ENCODE assay signal across 14 cellular contexts in genomic region chr15:43974852-43975251, GRCh38.
DNase-seq lines count a peak whose midpoint lies in the region; ATAC-seq and TF ChIP-seq lines count a peak whose summit lies in the region.
"Had no signal": no experiment of that assay in that cellular context is flagged by ENCODE, and none has a peak within 500 bp of the region (broad histone marks: within the 10 kb centered on the region; RNA-seq: fewer than 3 reads in every experiment).

No MANE protein-coding gene starts in this region.

- peaks cover 18% of the 10 kb centered on the region for H3K4me1 Mint-ChIP-seq in activated naive CD4-positive, alpha-beta T cell treated with anti-CD3 and anti-CD28 coated beads for 36 hours (ENCODE audit: low read depth)
- H3K4me1 Mint-ChIP-seq: naive B cell had no signal

- H3K9ac ChIP-seq in Loucy (ENCODE audit: low read depth, low read length, poor library complexity, severe bottlenecking), result no peak overlapping the region

- TF ChIP-seq CTCF in Loucy (conservative IDR thresholded peaks at IDR 0.05; ENCODE audit: low read length) (no peak), spleen (IDR thresholded peaks at IDR 0.05 in 8 of 11, conservative IDR thresholded peaks at IDR 0.05 in 3 of 11) (no peak)

- H3K9me3 ChIP-seq in Loucy (ENCODE audit: insufficient read depth, low read depth, low read length), result no peaks in the 10 kb centered on the region
- peaks cover 0 to 16% (median 4%) of the 10 kb centered on the region in 8 donors for H3K9me3 ChIP-seq in spleen

- H3K9me2 ChIP-seq in Loucy (replicated peaks; ENCODE audit: low read depth, low read length), result no peaks in the 10 kb centered on the region

- H4K20me1 ChIP-seq in Loucy (ENCODE audit: insufficient read depth, low read length, poor library complexity, severe bottlenecking), result no peaks in the 10 kb centered on the region

- peak overlapping the region; percentile 21 for H3K4me2 ChIP-seq in Loucy (ENCODE audit: low read depth, low read length, poor library complexity, severe bottlenecking)

- H3K4me3 ChIP-seq in Loucy (ENCODE audit: low read length, poor library complexity, severe bottlenecking), result no peak overlapping the region
- no peak overlapping the region for H3K4me3 ChIP-seq in spleen

- H3F3A ChIP-seq in Loucy (ENCODE audit: low read depth), result no peaks in the 10 kb centered on the region

- no peaks in the 10 kb centered on the region for H3K27me3 ChIP-seq in Loucy (ENCODE audit: insufficient read depth, low read length, poor library complexity, severe bottlenecking)
- H3K27me3 ChIP-seq in spleen (replicated peaks in 1 of 7), result no peaks in the 10 kb centered on the region

- peak; percentile 64 for ATAC-seq in GM19468 (IDR thresholded peaks at IDR 0.05; ENCODE audit: extremely low read depth, unreplicated experiment)
- ATAC-seq: activated CD8-positive, alpha-beta memory T cell treated with anti-CD3 and anti-CD28 coated beads, Interleukin-2, amount 10 ng/mL, durations not matched to agents 7 days and 5 days had no signal

- peaks cover 3% of the 10 kb centered on the region for H3K9me3 Mint-ChIP-seq in activated naive CD4-positive, alpha-beta T cell treated with anti-CD3 and anti-CD28 coated beads for 36 hours

- H3K36me3 ChIP-seq in Loucy (ENCODE audit: insufficient read depth, low read length) (no peaks in the 10 kb centered on the region), spleen (no peaks in the 10 kb centered on the region)

- no peak for TF ChIP-seq POLR2A in spleen (IDR thresholded peaks at IDR 0.05)

- H3K4me1 ChIP-seq in Loucy (ENCODE audit: insufficient read depth, low read length, poor library complexity, severe bottlenecking), result peaks cover 33% of the 10 kb centered on the region
- no peaks in the 10 kb centered on the region for H3K4me1 ChIP-seq in spleen

- CTCF ChIA-PET in activated naive CD4-positive, alpha-beta T cell treated with anti-CD3 and anti-CD28 coated beads for 36 hours (lab: Charles Lee), result interaction anchor here (0.8 kb wide), 1 partner anchor 26 kb away, joined by 3 read pairs; no protein-coding TSS in a partner anchor

- H3K4me3 Mint-ChIP-seq in activated naive CD4-positive, alpha-beta T cell treated with anti-CD3 and anti-CD28 coated beads for 36 hours, result no peak overlapping the region
- H3K4me3 Mint-ChIP-seq: activated CD8-positive, alpha-beta memory T cell treated with anti-CD3 and anti-CD28 coated beads, Interleukin-2, amount 10 ng/mL, durations not matched to agents 7 days and 5 days; naive B cell; stimulated activated naive B cell treated with anti-CD40 and anti-IgM and Interleukin-4, amounts not matched to agents 10 μg/mL and 1 μg/mL and 100 μg/mL, for 72 hours had no signal

- in situ Hi-C loops in Caki2 (cut with HindIII; ENCODE audit: low pct_unique_long_range_greater_than_20kb, low sequenced_read_pairs), result no loop called here

- intact Hi-C loops in spleen (cut with DNase I; ENCODE audit: low total_unique reads), result no loop called here
- intact Hi-C loops in activated naive CD4-positive, alpha-beta T cell treated with anti-CD3 and anti-CD28 coated beads for 36 hours (cut with micrococcal nuclease), result no loop called here

- WGBS in spleen, 5 donors, result 56 to 75% (median 75%) methylated on average over 3 of the region's 3 CpGs

- DNase-seq in Caki2 (ENCODE audit: low read depth) (peak; percentile 93), cerebellar nuclear complex (lab: John Stamatoyannopoulos, UW) (peak; percentile 25 to 69), spleen (no peak)
- DNase-seq in activated naive CD4-positive, alpha-beta T cell treated with anti-CD3 and anti-CD28 coated beads for 36 hours, result no peak
- no peak for DNase-seq in activated CD4-positive, alpha-beta T cell treated with anti-CD3 and anti-CD28 coated beads for 1 hour
- DNase-seq in stimulated activated CD8-positive, alpha-beta memory T cell treated with anti-CD3 and anti-CD28 coated beads, Interleukin-4, amount 100 ng/mL, for 48 hours, result no peak
- DNase-seq: activated CD8-positive, alpha-beta memory T cell treated with anti-CD3 and anti-CD28 coated beads, Interleukin-2, amount 10 ng/mL, durations not matched to agents 7 days and 5 days; anterior cingulate cortex; naive B cell; stimulated activated CD4-positive, alpha-beta T cell treated with anti-CD3 and anti-CD28 coated beads, Interleukin-15, amount 100 ng/mL, for 24 hours; stimulated activated naive B cell treated with anti-CD40 and anti-IgM and Interleukin-4, amounts not matched to agents 10 μg/mL and 1 μg/mL and 100 μg/mL, for 72 hours had no signal

- H3K27ac Mint-ChIP-seq in activated naive CD4-positive, alpha-beta T cell treated with anti-CD3 and anti-CD28 coated beads for 36 hours, result no peak overlapping the region
- H3K27ac Mint-ChIP-seq: activated CD8-positive, alpha-beta memory T cell treated with anti-CD3 and anti-CD28 coated beads, Interleukin-2, amount 10 ng/mL, durations not matched to agents 7 days and 5 days; stimulated activated naive B cell treated with anti-CD40 and anti-IgM and Interleukin-4, amounts not matched to agents 10 μg/mL and 1 μg/mL and 100 μg/mL, for 72 hours had no signal

- peaks cover 4% of the 10 kb centered on the region for H3K27me3 Mint-ChIP-seq in activated naive CD4-positive, alpha-beta T cell treated with anti-CD3 and anti-CD28 coated beads for 36 hours (ENCODE audit: low read depth)

- H2AFZ ChIP-seq in Loucy (ENCODE audit: low read length), result no peak overlapping the region

- no peak overlapping the region for H3K27ac ChIP-seq in spleen
- H3K27ac ChIP-seq: C4-2B had no signal

- H3K79me2 ChIP-seq in Loucy (ENCODE audit: insufficient read depth, low read length), result no peaks in the 10 kb centered on the region

- peaks cover 2% of the 10 kb centered on the region for H3K36me3 Mint-ChIP-seq in activated naive CD4-positive, alpha-beta T cell treated with anti-CD3 and anti-CD28 coated beads for 36 hours (ENCODE audit: low read depth)

Comparison
In these comparisons a context has a peak if more than half of its experiments do, and no peak if none do; other contexts are left out.
1. DNase-seq: peak in Caki2 (single experiment) and cerebellar nuclear complex (2 of 2); none in spleen (single experiment), activated naive CD4-positive, alpha-beta T cell treated with anti-CD3 and anti-CD28 coated beads for 36 hours (single experiment), activated CD4-positive, alpha-beta T cell treated with anti-CD3 and anti-CD28 coated beads for 1 hour (single experiment) and stimulated activated CD8-positive, alpha-beta memory T cell treated with anti-CD3 and anti-CD28 coated beads, Interleukin-4, amount 100 ng/mL, for 48 hours (single experiment).